ENCODE assay signal across 11 cellular contexts in genomic region chr18:79520473-79521390, GRCh38.
A peak's percentile ranks its signal among the peaks of the same experiment; 100 is the strongest.
DNase-seq lines count a peak whose midpoint lies in the region; ATAC-seq, FAIRE-seq and TF ChIP-seq lines count a peak whose summit lies in the region.
"Had no signal": no experiment of that assay in that cellular context is flagged by ENCODE, and none has a peak within 500 bp of the region (broad histone marks: within the 10 kb centered on the region; RNA-seq: fewer than 3 reads in every experiment).

No MANE protein-coding gene starts in this region.

- no peak for TF ChIP-seq CTCF in coronary artery (IDR thresholded peaks at IDR 0.05)
- no peak for TF ChIP-seq CTCF in GM10248 (IDR thresholded peaks at IDR 0.05; ENCODE audit: control extremely low read depth, extremely low read depth, low read depth, missing control alignments)

- peak overlapping the region; percentile 96 for H3K27ac Mint-ChIP-seq in T-helper 17 cell
- H3K27ac Mint-ChIP-seq in stimulated activated memory B cell treated with anti-CD40 and anti-IgM and Interleukin-4, amounts not matched to agents 10 μg/mL and 1 μg/mL and 100 μg/mL, for 72 hours, result peak overlapping the region; percentile 95
- H3K27ac Mint-ChIP-seq: HFFc6 had no signal

- CTCF ChIA-PET in GM10248 (lab: Yijun Ruan, JAX), result no interaction called here

- peak overlapping the region; percentile 57 for H3K4me3 ChIP-seq in coronary artery

- peak overlapping the region; percentile 80 for H3K4me3 Mint-ChIP-seq in T-helper 17 cell
- peak overlapping the region; percentile 73 for H3K4me3 Mint-ChIP-seq in stimulated activated memory B cell treated with anti-CD40 and anti-IgM and Interleukin-4, amounts not matched to agents 10 μg/mL and 1 μg/mL and 100 μg/mL, for 72 hours
- H3K4me3 Mint-ChIP-seq: HFFc6 had no signal

- no peak for ATAC-seq in T-helper 17 cell
- no peak for ATAC-seq in stimulated activated memory B cell treated with anti-CD40 and anti-IgM and Interleukin-4, amounts not matched to agents 10 μg/mL and 1 μg/mL and 100 μg/mL, for 72 hours
- ATAC-seq: foreskin keratinocyte had no signal

- no peak for FAIRE-seq in frontal cortex (lab: Jason Lieb, UNC)

- H3K27me3 Mint-ChIP-seq in T-helper 17 cell, result no peaks in the 10 kb centered on the region
- H3K27me3 Mint-ChIP-seq in stimulated activated memory B cell treated with anti-CD40 and anti-IgM and Interleukin-4, amounts not matched to agents 10 μg/mL and 1 μg/mL and 100 μg/mL, for 72 hours, result no peaks in the 10 kb centered on the region

- peaks cover 59% of the 10 kb centered on the region for H3K4me1 Mint-ChIP-seq in T-helper 17 cell
- peaks cover 88% of the 10 kb centered on the region for H3K4me1 Mint-ChIP-seq in stimulated activated memory B cell treated with anti-CD40 and anti-IgM and Interleukin-4, amounts not matched to agents 10 μg/mL and 1 μg/mL and 100 μg/mL, for 72 hours

- H3K9me3 ChIP-seq in T-helper 17 cell (ENCODE audit: control insufficient read depth, low read length, poor library complexity, severe bottlenecking), result no peaks in the 10 kb centered on the region

- peak; percentile 58 for DNase-seq in activated effector memory CD4-positive, alpha-beta T cell treated with anti-CD3 and anti-CD28 coated beads, Interleukin-2, amount 50 U/mL, for 16 hours
- DNase-seq in activated effector memory CD4-positive, alpha-beta T cell treated with Interleukin-2 at 50 U/mL for 16 hours, result no peak
- no peak for DNase-seq in T-helper 17 cell
- DNase-seq in coronary artery (ENCODE audit: low spot score), result peak; percentile 55
- DNase-seq in frontal cortex (ENCODE audit: low spot score in 2 of 2), result no peak
- no peak for DNase-seq in NCI-H187 (lab: John Stamatoyannopoulos, UW)
- DNase-seq in GM10248 (ENCODE audit: extremely low spot score), result no peak
- DNase-seq: foreskin keratinocyte, HFFc6, mesenchymal stem cell had no signal

- POLR2A ChIA-PET in GM10248 (lab: Yijun Ruan, JAX), result no interaction called here

- no peak overlapping the region for H3K27ac ChIP-seq in coronary artery
- H3K27ac ChIP-seq: foreskin keratinocyte had no signal

- peaks cover 3% of the 10 kb centered on the region for H3K9me3 Mint-ChIP-seq in stimulated activated memory B cell treated with anti-CD40 and anti-IgM and Interleukin-4, amounts not matched to agents 10 μg/mL and 1 μg/mL and 100 μg/mL, for 72 hours
- H3K9me3 Mint-ChIP-seq: HFFc6 had no signal

- H3K36me3 Mint-ChIP-seq in T-helper 17 cell (ENCODE audit: low read depth), result no peaks in the 10 kb centered on the region
- H3K36me3 Mint-ChIP-seq in stimulated activated memory B cell treated with anti-CD40 and anti-IgM and Interleukin-4, amounts not matched to agents 10 μg/mL and 1 μg/mL and 100 μg/mL, for 72 hours, result peaks cover 35% of the 10 kb centered on the region

Comparison
In these comparisons a context has a peak if more than half of its experiments do, and no peak if none do; other contexts are left out.
1. DNase-seq: peak in activated effector memory CD4-positive, alpha-beta T cell treated with anti-CD3 and anti-CD28 coated beads, Interleukin-2, amount 50 U/mL, for 16 hours (single experiment) and coronary artery (single experiment); none in activated effector memory CD4-positive, alpha-beta T cell treated with Interleukin-2 at 50 U/mL for 16 hours (single experiment), T-helper 17 cell (0 of 3), frontal cortex (0 of 2), NCI-H187 (0 of 2) and GM10248 (single experiment).